In genomic region chr10:29297678-29298077, GRCh38 we compare ENCODE assay signal across 1 cellular context.
TF ChIP-seq lines count a peak whose summit lies in the region.

No MANE protein-coding gene starts in this region.

TF ChIP-seq in HepG2, 621 proteins besides CTCF, POLR2A, EP300 and RAD21:
- TF ChIP-seq ATM (IDR thresholded peaks at IDR 0.05; ENCODE audit: borderline replicate concordance) (no peak), ZNF317 (CRISPR knock-in tag; IDR thresholded peaks at IDR 0.05) (peak; percentile 92)
